In genomic region chr19:53554804-53555203, GRCh38 we compare ENCODE assay signal across 8 cellular contexts. TPM values are rescaled to one million over a fixed set of nuclear protein-coding genes. Genes with fewer than 3 reads are reported as not detected.
DNase-seq lines count a peak whose midpoint lies in the region; ATAC-seq, FAIRE-seq and TF ChIP-seq lines count a peak whose summit lies in the region.

No MANE protein-coding gene starts in this region.

- no peak for FAIRE-seq in GM12878 (lab: Jason Lieb, UNC)

- no peaks in the 10 kb centered on the region for H3K27me3 Mint-ChIP-seq in activated CD4-positive, alpha-beta T cell treated with anti-CD3 and anti-CD28 coated beads, Interleukin-2, amount 10 ng/mL, durations not matched to agents 7 days and 5 days

- H3K36me3 Mint-ChIP-seq in activated CD4-positive, alpha-beta T cell treated with anti-CD3 and anti-CD28 coated beads, Interleukin-2, amount 10 ng/mL, durations not matched to agents 7 days and 5 days (ENCODE audit: low read depth): peaks cover 34% of the 10 kb centered on the region

- H3K27me3 ChIP-seq in GM12878 (replicated peaks in 1 of 2; ENCODE audit: control insufficient read depth in 2 of 2, insufficient read depth in 2 of 2, low read length in 1 of 2) (no peaks in the 10 kb centered on the region), right lobe of liver (no peaks in the 10 kb centered on the region), upper lobe of left lung (no peaks in the 10 kb centered on the region)

- peaks cover 16% of the 10 kb centered on the region for H3K4me1 Mint-ChIP-seq in activated CD4-positive, alpha-beta T cell treated with anti-CD3 and anti-CD28 coated beads, Interleukin-2, amount 10 ng/mL, durations not matched to agents 7 days and 5 days

- POLR2A ChIA-PET in activated CD4-positive, alpha-beta T cell treated with anti-CD3 and anti-CD28 coated beads, Interleukin-2, amount 10 ng/mL, durations not matched to agents 7 days and 5 days (lab: Charles Lee): no interaction called here
- POLR2A ChIA-PET in GM12878 (lab: Charles Lee): interaction anchor here (0.7 kb wide), 1 partner anchor 18 kb away, joined by 3 read pairs; no protein-coding TSS in a partner anchor

- H3K27ac Mint-ChIP-seq in activated CD4-positive, alpha-beta T cell treated with anti-CD3 and anti-CD28 coated beads, Interleukin-2, amount 10 ng/mL, durations not matched to agents 7 days and 5 days: peak overlapping the region; percentile 97

- CTCF ChIA-PET in activated CD4-positive, alpha-beta T cell treated with anti-CD3 and anti-CD28 coated beads, Interleukin-2, amount 10 ng/mL, durations not matched to agents 7 days and 5 days (lab: Charles Lee): interaction anchor here (1.0 kb wide), 1 partner anchor 14 kb away, joined by 3 read pairs; no protein-coding TSS in a partner anchor
- CTCF ChIA-PET in GM12878 (lab: Yijun Ruan, JAX): no interaction called here

- no peak for TF ChIP-seq CTCF in GM12878 (IDR thresholded peaks at IDR 0.05 in 2 of 3, conservative IDR thresholded peaks at IDR 0.05 in 1 of 3; ENCODE audit: control insufficient read depth in 2 of 3, extremely low read depth in 1 of 3, insufficient read depth in 1 of 3, low read depth in 3 of 3, low read length in 3 of 3)
- no peak for TF ChIP-seq CTCF in right lobe of liver (IDR thresholded peaks at IDR 0.05)
- TF ChIP-seq CTCF in upper lobe of left lung (IDR thresholded peaks at IDR 0.05): no peak

- in situ Hi-C loops in GM12878 (cut with MboI): no loop called here

- H3K9me3 ChIP-seq in GM12878 (replicated peaks; ENCODE audit: control insufficient read depth, insufficient read depth, low read length) (no peaks in the 10 kb centered on the region; the same call in 1 of the 3 replicates), right lobe of liver (no peaks in the 10 kb centered on the region), upper lobe of left lung (no peaks in the 10 kb centered on the region)

- peaks cover 14% of the 10 kb centered on the region for H3K9me3 Mint-ChIP-seq in activated CD4-positive, alpha-beta T cell treated with anti-CD3 and anti-CD28 coated beads, Interleukin-2, amount 10 ng/mL, durations not matched to agents 7 days and 5 days

- TF ChIP-seq EP300 in GM12878 (IDR thresholded peaks at IDR 0.05; ENCODE audit: borderline replicate concordance in 1 of 2, control insufficient read depth in 1 of 2, low read depth in 2 of 2, low read length in 2 of 2) (no peak), upper lobe of left lung (IDR thresholded peaks at IDR 0.05) (no peak)

- H3K79me2 ChIP-seq in GM12878 (ENCODE audit: control insufficient read depth, insufficient read depth, low read length): peaks cover 4% of the 10 kb centered on the region

- intact Hi-C loops in GM12878 (cut with micrococcal nuclease; ENCODE audit: unreplicated experiment) (no loop called here), right lobe of liver (cut with DNase I) (no loop called here)

- WGBS in GM12878 (ENCODE audit: insufficient coverage, insufficient replicate concordance, low lambda C conversion rate, missing lambda C conversion rate): 51% methylated on average over 24 of the region's 24 CpGs
- WGBS in right lobe of liver (ENCODE audit: insufficient coverage, low coverage, low lambda C conversion rate, missing lambda C conversion rate): 60% methylated on average over 4 of the region's 24 CpGs
- 51 to 62% methylated on average over 18 of the region's 24 CpGs for WGBS in upper lobe of left lung, 2 donors

- peak overlapping the region; percentile 35; the same call in 1 of the 2 replicates for H2AFZ ChIP-seq in GM12878 (ENCODE audit: control insufficient read depth, low read depth, low read length)

- peak; percentile 30; the same call in 2 of the 3 replicates for ATAC-seq in GM12878
- peak in 2 of 4 donors; percentile 24 to 47 for ATAC-seq in right lobe of liver
- ATAC-seq in upper lobe of left lung (ENCODE audit: low FRiP score in 2 of 2): peak; percentile 43 to 51

- H3K9ac ChIP-seq in GM12878 (ENCODE audit: control insufficient read depth, insufficient read depth, low read length): peak overlapping the region; percentile 61; the same call in 1 of the 2 replicates

- H4K20me1 ChIP-seq in GM12878 (ENCODE audit: control insufficient read depth, insufficient read depth): no peaks in the 10 kb centered on the region

- H3K4me3 ChIP-seq in GM12878: peak overlapping the region; percentile 57; the same call in 1 of the 2 replicates
- H3K4me3 ChIP-seq in right lobe of liver: peak overlapping the region; percentile 32 to 59 (median 36)
- H3K4me3 ChIP-seq in upper lobe of left lung: peak overlapping the region; percentile 3 to 56 (median 52)

- H3K4me2 ChIP-seq in GM12878 (ENCODE audit: control insufficient read depth, insufficient read depth): peak overlapping the region; percentile 65

- TF ChIP-seq POLR2A in GM12878 (IDR thresholded peaks at IDR 0.05; ENCODE audit: low read depth, low read length) (no peak), right lobe of liver (IDR thresholded peaks at IDR 0.05) (no peak), upper lobe of left lung (IDR thresholded peaks at IDR 0.05) (peak in 1 of 4 donors; percentile 3)

- TF ChIP-seq RAD21 in GM12878 (IDR thresholded peaks at IDR 0.05; ENCODE audit: insufficient read depth, low read depth, low read length): no peak

- H3K27ac ChIP-seq in GM12878 (ENCODE audit: control insufficient read depth, insufficient read depth) (peak overlapping the region; percentile 64), right lobe of liver (peak overlapping the region in 2 of 3 donors; percentile 63 to 69), upper lobe of left lung (peak overlapping the region; percentile 81 to 94 (median 88))

- peak overlapping the region; percentile 87 for H3K4me3 Mint-ChIP-seq in activated CD4-positive, alpha-beta T cell treated with anti-CD3 and anti-CD28 coated beads, Interleukin-2, amount 10 ng/mL, durations not matched to agents 7 days and 5 days

- SMC1A ChIA-PET in GM12878 (lab: Charles Lee; ENCODE audit: uncharacterized antibody, unreplicated experiment): no interaction called here

- no TSS peak for BruUV-seq in GM12878 (replicated peaks; lab: Mats Ljungman, UMichigan)

- RAD21 ChIA-PET in GM12878 (lab: Charles Lee; ENCODE audit: unreplicated experiment): interaction anchor here (1.1 kb wide), 1 partner anchor 18 kb away, joined by 3 read pairs; no protein-coding TSS in a partner anchor

- no peaks in the 10 kb centered on the region for H3K36me3 ChIP-seq in GM12878 (ENCODE audit: control insufficient read depth in 2 of 2, insufficient read depth in 2 of 2, low read length in 1 of 2)
- no peaks in the 10 kb centered on the region for H3K36me3 ChIP-seq in right lobe of liver
- peaks cover 0 to 30% (median 8%) of the 10 kb centered on the region in 4 donors for H3K36me3 ChIP-seq in upper lobe of left lung

- H3K4me1 ChIP-seq in GM12878 (ENCODE audit: control insufficient read depth, insufficient read depth, low read length) (peaks cover 4% of the 10 kb centered on the region; the same call in 1 of the 2 replicates), right lobe of liver (no peaks in the 10 kb centered on the region), upper lobe of left lung (peaks cover 0 to 25% (median 7%) of the 10 kb centered on the region in 4 donors)

- DNase-seq in activated CD4-positive, alpha-beta T cell treated with anti-CD3 and anti-CD28 coated beads, Interleukin-2, amount 10 ng/mL, durations not matched to agents 7 days and 5 days: no peak
- no peak for DNase-seq in activated CD4-positive, alpha-beta T cell treated with anti-CD3 and anti-CD28 coated beads, Interleukin-2, amount 50 U/mL, for 4 hours
- DNase-seq in GM12878 (ENCODE audit: low read depth, low spot score) (no peak), right lobe of liver (no peak), upper lobe of left lung (no peak), HuH-7 (ENCODE audit: low spot score) (no peak), NCI-H774 (lab: John Stamatoyannopoulos, UW) (no peak), NCI-H1694 treated with DMSO at 0.1 percent for 48 hours (lab: John Stamatoyannopoulos, UW) (no peak)

TF ChIP-seq in GM12878, 131 proteins besides CTCF, POLR2A, EP300 and RAD21:
- TF ChIP-seq SMARCA5 (IDR thresholded peaks at IDR 0.05) (peak; percentile 44; the same call in 1 of the 2 replicates), NR2F1 (conservative IDR thresholded peaks at IDR 0.05) (0 out of 2 replicates have a peak, but pooled peaks have one; percentile 1), ZZZ3 (IDR thresholded peaks at IDR 0.05; ENCODE audit: control insufficient read depth, insufficient read length, low read depth) (no peak)

RNA-seq across cellular contexts. Expression of gene ZNF331, which starts 16.9 kb away (rescaled TPM):
- 10 to 100 TPM; 19.5 to 20.2 TPM for total RNA-seq in activated CD4-positive, alpha-beta T cell treated with anti-CD3 and anti-CD28 coated beads, Interleukin-2, amount 10 ng/mL, durations not matched to agents 7 days and 5 days
- 32.4 and 34.7 TPM in 2 replicates for total RNA-seq in GM12878 (2013; cell fraction: nucleolus; rRNA removed)
- total RNA-seq in GM12878 (2014; rRNA removed) (4.3 and 5.4 TPM in 2 replicates), GM12878 (2014; rRNA removed; fragmentation: Illumina TruSeq; extraction: Trizol) (5.1 and 5.6 TPM in 2 replicates), GM12878 (2021) (5.4 and 6.1 TPM in 2 replicates), right lobe of liver (1 to 10 TPM; 2.0 to 5.8 (median 3.5) TPM), upper lobe of left lung (10 to 100 TPM; 26.3 to 80.0 (median 47.1) TPM)
- polyA plus RNA-seq in GM12878 (2011; ENCODE audit: low read depth): 6.7 TPM
- polyA plus RNA-seq in GM12878 (2011; rRNA removed) (11.5 and 12.1 TPM in 2 replicates), GM12878 (2014; fragmentation: Illumina TruSeq; extraction: Trizol) (5.0 and 5.5 TPM in 2 replicates), GM12878 (2014; fragmentation: Nextera tagmentation; extraction: Ambion mirVana) (1 to 10 TPM; 2.6 to 2.8 TPM), GM12878 (2014; rRNA removed) (4.1 and 5.1 TPM in 2 replicates), GM12878 (2016; fragmentation: Nextera tagmentation; extraction: Ambion mirVana) (1 to 10 TPM; 6.1 to 6.6 TPM)
- 8.6 and 9.4 TPM in 2 replicates for polyA plus RNA-seq in GM12878 (2011; cell fraction: cytosol; rRNA removed)
- polyA plus RNA-seq in GM12878 (2011; cell fraction: nucleus; rRNA removed): 17.1 and 20.4 TPM in 2 replicates
- polyA plus RNA-seq in GM12878 (2012): 9.4 and 10.7 TPM in 2 replicates
- polyA minus RNA-seq in GM12878 (2011; rRNA and poly(A)+ RNA removed): 10.0 TPM in 2 replicates
- 5.2 and 7.2 TPM in 2 replicates for polyA minus RNA-seq in GM12878 (2011; cell fraction: cytosol; rRNA and poly(A)+ RNA removed)
- 8.7 and 18.4 TPM in 2 replicates for polyA minus RNA-seq in GM12878 (2011; cell fraction: nucleus; rRNA and poly(A)+ RNA removed)
